8 cellular contexts compared by ENCODE assay signal in the genomic region with DNA sequence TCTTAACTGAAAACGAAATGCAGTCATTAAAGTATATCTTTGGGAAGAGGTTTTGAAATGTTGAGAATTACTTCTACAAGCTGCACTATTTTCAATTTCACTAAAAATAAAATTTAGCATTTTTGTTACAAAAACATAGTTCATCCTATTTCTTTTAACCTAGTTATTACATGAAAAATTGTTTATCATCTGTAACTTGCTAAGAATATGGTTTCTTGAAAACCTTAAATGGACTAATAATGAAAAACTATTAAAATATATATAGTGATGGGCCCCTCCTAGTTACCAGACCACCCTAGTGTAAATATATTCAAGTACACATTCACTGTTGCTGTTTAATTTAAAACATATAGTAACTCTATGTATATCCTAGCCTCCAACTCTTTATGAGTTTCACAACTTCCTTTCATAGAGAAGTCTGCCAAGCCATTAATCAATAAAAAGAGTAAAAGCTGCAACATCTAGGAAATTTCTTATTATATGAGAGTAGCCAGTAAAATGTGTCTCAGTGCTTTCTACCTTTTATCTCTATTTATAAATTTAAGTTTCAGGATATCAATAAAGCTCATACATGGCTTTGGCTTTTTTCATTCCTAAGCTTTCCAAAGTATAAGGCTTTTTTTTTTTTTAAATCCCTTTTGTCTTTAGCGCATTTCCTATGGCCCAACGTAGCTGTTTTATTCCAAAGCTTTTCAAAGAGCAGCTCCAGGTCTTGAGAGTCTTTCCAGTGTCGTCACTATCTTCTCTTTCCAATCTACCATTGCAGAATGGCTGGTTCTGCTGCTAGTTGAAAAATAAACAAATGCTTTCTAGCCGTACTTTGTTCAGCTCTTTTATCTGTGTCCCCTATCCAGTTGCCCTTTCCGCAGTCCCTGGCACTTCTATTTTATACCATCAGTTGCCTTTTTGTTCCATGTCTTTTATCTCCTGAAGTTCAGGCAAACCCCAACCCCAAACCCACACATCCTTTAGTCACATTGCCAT. TPM values are rescaled to one million over a fixed set of nuclear protein-coding genes. Genes with fewer than 3 reads are reported as not detected.
DNase-seq lines count a peak whose midpoint lies in the region; ATAC-seq and TF ChIP-seq lines count a peak whose summit lies in the region.

No MANE protein-coding gene starts in this region.

- intact Hi-C loops in lower lobe of right lung (cut with DNase I): loop anchor here (10.0 kb wide), 2 partner anchors 109 to 471 kb away; no protein-coding TSS in a partner anchor

- TF ChIP-seq EP300 in upper lobe of left lung (IDR thresholded peaks at IDR 0.05): no peak

- H3K27ac ChIP-seq in lower lobe of right lung (peak overlapping the region; percentile 100), upper lobe of left lung (peak overlapping the region; percentile 99 to 100 (median 99))

- 1 to 2% methylated on average over 6 of the region's 6 CpGs for WGBS in upper lobe of left lung, 2 donors

- H3K36me3 ChIP-seq in lower lobe of right lung (peaks cover 31% of the 10 kb centered on the region), upper lobe of left lung (peaks cover 0 to 25% (median 6%) of the 10 kb centered on the region in 4 donors)

- peak in 1 of 4 donors; percentile 42 for TF ChIP-seq POLR2A in upper lobe of left lung (IDR thresholded peaks at IDR 0.05)

- no peaks in the 10 kb centered on the region for H3K27me3 ChIP-seq in lower lobe of right lung (ENCODE audit: low read depth)
- no peaks in the 10 kb centered on the region for H3K27me3 ChIP-seq in upper lobe of left lung

- H3K9me3 ChIP-seq in lower lobe of right lung: no peaks in the 10 kb centered on the region
- no peaks in the 10 kb centered on the region for H3K9me3 ChIP-seq in upper lobe of left lung

- H3K4me3 ChIP-seq in LNCaP clone FGC (ENCODE audit: low read depth, low read length) (peak overlapping the region; percentile 1; the same call in 1 of the 2 replicates), astrocyte of the cerebellum (ENCODE audit: low read depth, low read length) (peak overlapping the region; percentile 82), lower lobe of right lung (peak overlapping the region; percentile 85), upper lobe of left lung (peak overlapping the region; percentile 28 to 78 (median 68))

- in situ Hi-C loops in astrocyte of the cerebellum (cut with HindIII; ENCODE audit: low sequenced_read_pairs): loop anchor here (5.0 kb wide), 1 partner anchor 354 kb away; no protein-coding TSS in a partner anchor

- ATAC-seq in lower lobe of right lung (no peak), upper lobe of left lung (ENCODE audit: low FRiP score in 2 of 2) (no peak), HG03095 (IDR thresholded peaks at IDR 0.05; ENCODE audit: unreplicated experiment) (no peak), HG02623 (IDR thresholded peaks at IDR 0.05; ENCODE audit: unreplicated experiment) (no peak)

- TF ChIP-seq CTCF in LNCaP clone FGC (IDR thresholded peaks at IDR 0.05; ENCODE audit: control insufficient read depth, extremely low read depth, insufficient read depth) (no peak), astrocyte of the cerebellum (IDR thresholded peaks at IDR 0.05; ENCODE audit: low read depth, low read length, missing control alignments) (no peak), lower lobe of right lung (IDR thresholded peaks at IDR 0.05) (no peak), upper lobe of left lung (IDR thresholded peaks at IDR 0.05) (no peak)

- peaks cover 69% of the 10 kb centered on the region for H3K4me1 ChIP-seq in lower lobe of right lung
- H3K4me1 ChIP-seq in upper lobe of left lung: peaks cover 62 to 86% (median 66%) of the 10 kb centered on the region in 4 donors

- peak; percentile 83 for DNase-seq in DMS53 (lab: John Stamatoyannopoulos, UW)
- DNase-seq in LNCaP clone FGC (ENCODE audit: low read depth): peak; percentile 83
- DNase-seq in astrocyte of the cerebellum (ENCODE audit: low read depth): no peak
- no peak for DNase-seq in lower lobe of right lung
- DNase-seq in upper lobe of left lung: no peak
- DNase-seq in NCI-H226: no peak

RNA-seq across cellular contexts. Expression of gene IRF2BP2, which starts 6.5 kb away (rescaled TPM):
- total RNA-seq in lower lobe of right lung (154 TPM), upper lobe of left lung (100 to 1,000 TPM in 3 of 6 donors, 10 to 100 TPM in 3; 83.8 to 157 (median 116) TPM)

Comparison
In these comparisons a context has a peak if more than half of its experiments do, and no peak if none do; other contexts are left out.
1. DNase-seq: peak in DMS53 (single experiment) and LNCaP clone FGC (single experiment); none in astrocyte of the cerebellum (single experiment), lower lobe of right lung (single experiment), upper lobe of left lung (0 of 2) and NCI-H226 (single experiment).
2. H3K4me3 ChIP-seq: peak in every context shown above with its lines; median percentile 85 in lower lobe of right lung; 82 in astrocyte of the cerebellum; 68 in upper lobe of left lung; 1 in LNCaP clone FGC.